ENCODE assay signal across 1 cellular context in genomic region chr5:67375606-67376005, GRCh38.
TF ChIP-seq lines count a peak whose summit lies in the region.

No MANE protein-coding gene starts in this region.

TF ChIP-seq in H1, 55 proteins besides CTCF, POLR2A, EP300 and RAD21 (continued from another document):
- TF ChIP-seq CHD7 (IDR thresholded peaks at IDR 0.05; ENCODE audit: insufficient replicate concordance, low read length) (no peak), JUND (IDR thresholded peaks at IDR 0.05; ENCODE audit: low read length) (no peak), BCL11A (IDR thresholded peaks at IDR 0.05; ENCODE audit: low read depth in 2 of 2, low read length in 2 of 2) (no peak), CHD1 (IDR thresholded peaks at IDR 0.05; ENCODE audit: low read depth, low read length) (no peak), ASH2L (IDR thresholded peaks at IDR 0.05; ENCODE audit: low read length) (no peak), SIN3A (conservative IDR thresholded peaks at IDR 0.05 in 1 of 2, IDR thresholded peaks at IDR 0.05 in 1 of 2; ENCODE audit: low read depth in 1 of 2, low read length in 2 of 2) (no peak), KDM5A (IDR thresholded peaks at IDR 0.05; ENCODE audit: low read length) (no peak), TAF7 (optimal IDR thresholded peaks at IDR 0.05; ENCODE audit: borderline replicate concordance, low read depth, low read length) (no peak), KDM4A (IDR thresholded peaks at IDR 0.05; ENCODE audit: low read depth, low read length, severe bottlenecking) (no peak), SAP30 (IDR thresholded peaks at IDR 0.05; ENCODE audit: insufficient read depth, insufficient replicate concordance, low read length) (no peak), SP4 (IDR thresholded peaks at IDR 0.05; ENCODE audit: low read length) (no peak), SP1 (IDR thresholded peaks at IDR 0.05; ENCODE audit: low read depth, low read length) (no peak), ATF3 (IDR thresholded peaks at IDR 0.05; ENCODE audit: insufficient read depth, low read depth, low read length) (no peak), KDM1A (IDR thresholded peaks at IDR 0.05; ENCODE audit: borderline replicate concordance, low read length) (no peak)
